In the genomic region with DNA sequence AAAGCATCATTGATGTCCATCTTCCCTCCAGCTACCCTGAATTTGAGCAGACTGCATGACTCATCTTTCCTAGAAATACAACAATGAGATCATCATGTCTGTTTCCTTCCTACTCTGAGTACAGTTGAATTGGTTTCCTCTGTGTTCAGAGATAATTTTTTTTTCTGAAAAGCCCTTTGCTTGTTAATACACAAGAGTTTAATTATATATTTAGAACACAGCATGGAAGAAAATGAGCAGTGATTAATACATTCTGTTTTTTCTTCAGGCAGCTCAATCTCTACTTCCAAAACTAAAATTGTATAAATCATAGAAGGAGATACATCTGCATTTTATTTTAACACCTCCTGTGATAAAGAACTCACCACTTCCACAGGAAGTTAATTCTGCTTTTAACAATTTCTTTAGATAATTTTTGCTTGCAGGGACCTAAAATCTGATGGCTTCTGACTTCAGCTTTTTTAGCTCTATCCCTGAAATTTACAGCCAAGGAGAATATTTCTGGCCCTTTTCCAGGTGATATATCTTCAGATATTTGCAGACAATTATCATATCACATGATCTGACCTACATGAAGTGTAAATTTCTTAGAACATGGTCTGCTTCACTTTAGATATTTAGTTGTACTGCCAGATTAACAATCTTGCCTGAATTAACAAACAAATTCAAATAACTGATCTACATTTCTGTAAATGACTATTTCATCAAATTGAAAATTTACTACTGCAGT, we compare ENCODE assay signal across 10 cellular contexts.
DNase-seq lines count a peak whose midpoint lies in the region; ATAC-seq, FAIRE-seq and TF ChIP-seq lines count a peak whose summit lies in the region.
"Had no signal": no experiment of that assay in that cellular context is flagged by ENCODE, and none has a peak within 500 bp of the region (broad histone marks: within the 10 kb centered on the region; RNA-seq: fewer than 3 reads in every experiment).

No MANE protein-coding gene starts in this region.

- TF ChIP-seq CTCF in psoas muscle (IDR thresholded peaks at IDR 0.05) (no peak), kidney (IDR thresholded peaks at IDR 0.05; ENCODE audit: borderline replicate concordance, extremely low read depth, insufficient read depth) (no peak)

- FAIRE-seq in endometrium (lab: Jason Lieb, UNC) (peak; percentile 58), kidney (lab: Jason Lieb, UNC) (no peak)

- no peaks in the 10 kb centered on the region for H3K9me3 ChIP-seq in psoas muscle
- no peaks in the 10 kb centered on the region for H3K9me3 ChIP-seq in kidney (ENCODE audit: control insufficient read depth in 1 of 2, low read length in 2 of 2)
- H3K9me3 ChIP-seq: ovary had no signal

- H3K27me3 ChIP-seq in psoas muscle (ENCODE audit: insufficient read depth in 3 of 3, low read length in 2 of 3) = peaks cover 0 to 3% (median 0%) of the 10 kb centered on the region in 3 donors
- H3K27me3 ChIP-seq: ovary had no signal

- H3K27ac ChIP-seq in psoas muscle (no peak overlapping the region), kidney (ENCODE audit: low read depth in 2 of 2, low read length in 2 of 2) (no peak overlapping the region)
- H3K27ac ChIP-seq: C4-2B, ovary had no signal

- DNase-seq in NCI-H345 (lab: John Stamatoyannopoulos, UW) = peak; percentile 16
- DNase-seq in NCI-H345 treated with DMSO at 0.1 percent for 48 hours (lab: John Stamatoyannopoulos, UW; ENCODE audit: unreplicated experiment) = no peak
- DNase-seq in OCI-M2 (lab: John Stamatoyannopoulos, UW; ENCODE audit: unreplicated experiment) = peak; percentile 8
- peak; percentile 68 for DNase-seq in pulmonary artery endothelial cell (ENCODE audit: low read depth, low spot score)
- DNase-seq in psoas muscle = no peak
- no peak for DNase-seq in kidney
- DNase-seq: ovary had no signal

- intact Hi-C loops in psoas muscle (cut with DNase I) (no loop called here), kidney (cut with DNase I) (no loop called here)

- no peaks in the 10 kb centered on the region for H3K36me3 ChIP-seq in psoas muscle (ENCODE audit: insufficient read depth in 1 of 2, low read depth in 1 of 2)
- H3K36me3 ChIP-seq in kidney (ENCODE audit: control insufficient read depth in 1 of 2, insufficient read depth in 2 of 2, low read length in 2 of 2) = no peaks in the 10 kb centered on the region
- H3K36me3 ChIP-seq: ovary had no signal

- H3K4me3 ChIP-seq in psoas muscle = no peak overlapping the region
- no peak overlapping the region for H3K4me3 ChIP-seq in kidney (ENCODE audit: low read length in 2 of 2)
- H3K4me3 ChIP-seq: ovary had no signal

- no peaks in the 10 kb centered on the region for H3K4me1 ChIP-seq in psoas muscle
- no peaks in the 10 kb centered on the region for H3K4me1 ChIP-seq in kidney (ENCODE audit: control insufficient read depth in 1 of 2, insufficient read depth in 1 of 2, low read depth in 1 of 2, low read length in 2 of 2)

- H3K9ac ChIP-seq in kidney (ENCODE audit: low read length in 2 of 2) = no peak overlapping the region

- ATAC-seq in HG03097 (IDR thresholded peaks at IDR 0.05; ENCODE audit: low FRiP score, unreplicated experiment) (no peak), psoas muscle (no peak)

Comparison
In these comparisons a context has a peak if more than half of its experiments do, and no peak if none do; other contexts are left out.
1. DNase-seq: peak in NCI-H345 (single experiment), OCI-M2 (single experiment) and pulmonary artery endothelial cell (single experiment); none in NCI-H345 treated with DMSO at 0.1 percent for 48 hours (single experiment), psoas muscle (0 of 2) and kidney (single experiment).